Comparison of ENCODE assay signal across 9 cellular contexts in genomic region chr11:33040862-33041453, GRCh38.
DNase-seq lines count a peak whose midpoint lies in the region; ATAC-seq and TF ChIP-seq lines count a peak whose summit lies in the region.
"Had no signal": no experiment of that assay in that cellular context is flagged by ENCODE, and none has a peak within 500 bp of the region (broad histone marks: within the 10 kb centered on the region; RNA-seq: fewer than 3 reads in every experiment).

No MANE protein-coding gene starts in this region.

- H3K9me3 Mint-ChIP-seq in stimulated activated effector memory CD8-positive, alpha-beta T cell treated with anti-CD3 and anti-CD28 coated beads, Interleukin-12 subunit alpha, Interleukin-12 subunit beta, amount 100 ng/mL, for 72 hours = no peaks in the 10 kb centered on the region

- peaks cover 22% of the 10 kb centered on the region for H3K4me1 Mint-ChIP-seq in stimulated activated effector memory CD8-positive, alpha-beta T cell treated with anti-CD3 and anti-CD28 coated beads, Interleukin-12 subunit alpha, Interleukin-12 subunit beta, amount 100 ng/mL, for 72 hours

- H3K27ac Mint-ChIP-seq in stimulated activated effector memory CD8-positive, alpha-beta T cell treated with anti-CD3 and anti-CD28 coated beads, Interleukin-12 subunit alpha, Interleukin-12 subunit beta, amount 100 ng/mL, for 72 hours = peak overlapping the region; percentile 96

- peak; percentile 6 for DNase-seq in NCI-H1436 treated with DMSO at 0.1 percent for 48 hours (lab: John Stamatoyannopoulos, UW)
- DNase-seq in NCI-H1436 (lab: John Stamatoyannopoulos, UW) = no peak
- peak; percentile 22 for DNase-seq in NCI-H526 treated with DMSO at 0.1 percent for 48 hours (lab: John Stamatoyannopoulos, UW)
- DNase-seq in epithelial cell of esophagus (ENCODE audit: low read depth) = no peak
- no peak for DNase-seq in stimulated activated effector memory CD8-positive, alpha-beta T cell treated with anti-CD3 and anti-CD28 coated beads, Interleukin-12 subunit alpha, Interleukin-12 subunit beta, amount 100 ng/mL, for 72 hours (ENCODE audit: low spot score in 2 of 2)
- DNase-seq in Kasumi-1 (lab: John Stamatoyannopoulos, UW) = no peak
- DNase-seq in HCEC 1CT = no peak
- DNase-seq: 8988T had no signal

- H3K4me3 Mint-ChIP-seq in stimulated activated effector memory CD8-positive, alpha-beta T cell treated with anti-CD3 and anti-CD28 coated beads, Interleukin-12 subunit alpha, Interleukin-12 subunit beta, amount 100 ng/mL, for 72 hours = peak overlapping the region; percentile 85

- ATAC-seq in stimulated activated effector memory CD8-positive, alpha-beta T cell treated with anti-CD3 and anti-CD28 coated beads, Interleukin-12 subunit alpha, Interleukin-12 subunit beta, amount 100 ng/mL, for 72 hours = peak; percentile 29
- ATAC-seq in HG03571 (IDR thresholded peaks at IDR 0.05; ENCODE audit: unreplicated experiment) = no peak

- no peak for TF ChIP-seq CTCF in epithelial cell of esophagus (IDR thresholded peaks at IDR 0.05; ENCODE audit: insufficient read depth, low read depth, low read length, missing control alignments)

- H3K36me3 Mint-ChIP-seq in stimulated activated effector memory CD8-positive, alpha-beta T cell treated with anti-CD3 and anti-CD28 coated beads, Interleukin-12 subunit alpha, Interleukin-12 subunit beta, amount 100 ng/mL, for 72 hours = peaks cover 53% of the 10 kb centered on the region

- peak overlapping the region; percentile 84 for H3K4me3 ChIP-seq in epithelial cell of esophagus (ENCODE audit: low read length)

Comparison
In these comparisons a context has a peak if more than half of its experiments do, and no peak if none do; other contexts are left out.
1. DNase-seq: peak in NCI-H1436 treated with DMSO at 0.1 percent for 48 hours (single experiment) and NCI-H526 treated with DMSO at 0.1 percent for 48 hours (single experiment); none in NCI-H1436 (single experiment), epithelial cell of esophagus (single experiment), stimulated activated effector memory CD8-positive, alpha-beta T cell treated with anti-CD3 and anti-CD28 coated beads, Interleukin-12 subunit alpha, Interleukin-12 subunit beta, amount 100 ng/mL, for 72 hours (0 of 2), Kasumi-1 (0 of 2) and HCEC 1CT (single experiment).